2 cellular contexts compared by ENCODE assay signal in genomic region chr1:248752119-248752931, GRCh38.
TF ChIP-seq lines count a peak whose summit lies in the region.

No MANE protein-coding gene starts in this region.

TF ChIP-seq in SK-N-SH treated with all-trans-retinoic acid at 6 μM for 48 hours, 23 proteins besides CTCF, POLR2A, EP300 and RAD21 (continued from another document):
- no peak for TF ChIP-seq POU6F1 (CRISPR knock-in tag; IDR thresholded peaks at IDR 0.05; ENCODE audit: borderline replicate concordance, low read depth)
- TF ChIP-seq PATZ1 (CRISPR knock-in tag; IDR thresholded peaks at IDR 0.05; ENCODE audit: borderline replicate concordance), result no peak
- no peak for TF ChIP-seq CSDC2 (CRISPR knock-in tag; IDR thresholded peaks at IDR 0.05)
- no peak for TF ChIP-seq ZNF565 (CRISPR knock-in tag; conservative IDR thresholded peaks at IDR 0.05; ENCODE audit: low read depth)
- TF ChIP-seq RARB (CRISPR knock-in tag; IDR thresholded peaks at IDR 0.05), result no peak
- TF ChIP-seq ZFP3 (CRISPR knock-in tag; IDR thresholded peaks at IDR 0.05), result no peak
- TF ChIP-seq TOX (CRISPR knock-in tag; IDR thresholded peaks at IDR 0.05; ENCODE audit: borderline replicate concordance), result no peak
- TF ChIP-seq ESRRG (CRISPR knock-in tag; IDR thresholded peaks at IDR 0.05), result no peak
- no peak for TF ChIP-seq ZNF8 (CRISPR knock-in tag; IDR thresholded peaks at IDR 0.05)
TF ChIP-seq in SK-N-SH treated with all-trans-retinoic acid at 6 μM for 48 hours: peak in this region for 0.

TF ChIP-seq in SK-N-SH, 30 proteins besides CTCF, POLR2A, EP300 and RAD21 (continued from another document):
- TF ChIP-seq REST (IDR thresholded peaks at IDR 0.05; ENCODE audit: low read depth, low read length) (no peak), GATA2 (CRISPR knock-in tag; IDR thresholded peaks at IDR 0.05) (no peak), CHD2 (IDR thresholded peaks at IDR 0.05; ENCODE audit: low read length, partially characterized antibody) (no peak), TEAD4 (IDR thresholded peaks at IDR 0.05; ENCODE audit: borderline replicate concordance, insufficient read depth) (no peak), SIN3A (IDR thresholded peaks at IDR 0.05; ENCODE audit: borderline replicate concordance, low read depth, low read length) (no peak), ELF1 (IDR thresholded peaks at IDR 0.05) (no peak), NRF1 (IDR thresholded peaks at IDR 0.05; ENCODE audit: low read depth, low read length) (no peak), PBX3 (IDR thresholded peaks at IDR 0.05) (no peak), EZH2phosphoT487 (IDR thresholded peaks at IDR 0.05; ENCODE audit: borderline replicate concordance, low read depth) (no peak), TCF12 (IDR thresholded peaks at IDR 0.05) (no peak), RCOR1 (IDR thresholded peaks at IDR 0.05; ENCODE audit: low read length) (no peak), YY1 (IDR thresholded peaks at IDR 0.05; ENCODE audit: low read depth) (no peak), RXRA (IDR thresholded peaks at IDR 0.05; ENCODE audit: borderline replicate concordance, low read depth) (no peak), POLR2AphosphoS5 (IDR thresholded peaks at IDR 0.05; ENCODE audit: low read depth, low read length) (no peak)
